In the genomic region with DNA sequence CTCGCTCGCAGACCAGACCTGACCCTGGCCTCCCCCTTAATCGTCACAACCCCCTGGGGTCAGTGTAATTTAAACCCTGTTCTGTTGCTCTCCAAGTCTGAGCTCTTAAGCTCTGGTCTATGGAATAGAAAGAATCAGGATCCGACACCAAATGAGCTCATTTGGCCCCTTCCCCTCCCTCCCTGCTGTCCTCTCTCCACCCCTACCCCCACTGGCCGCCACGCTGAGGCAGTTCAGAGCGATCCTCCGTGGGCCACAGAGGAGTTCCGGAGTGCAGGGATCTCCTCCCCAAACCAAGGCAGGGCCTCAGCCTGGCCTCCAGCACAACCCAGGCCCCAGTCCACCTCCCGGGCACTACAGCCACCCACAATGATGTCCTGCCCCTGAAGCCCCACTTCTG, we compare ENCODE assay signal across 16 cellular contexts. TPM values are rescaled to one million over a fixed set of nuclear protein-coding genes. Genes with fewer than 3 reads are reported as not detected.
DNase-seq lines count a peak whose midpoint lies in the region; ATAC-seq and TF ChIP-seq lines count a peak whose summit lies in the region.
"Had no signal": no experiment of that assay in that cellular context is flagged by ENCODE, and none has a peak within 500 bp of the region (broad histone marks: within the 10 kb centered on the region; RNA-seq: fewer than 3 reads in every experiment).

No MANE protein-coding gene starts in this region.

- H3K9me3 Mint-ChIP-seq in CD4-positive, CD25-positive, alpha-beta regulatory T cell: no peaks in the 10 kb centered on the region
- H3K9me3 Mint-ChIP-seq in neural crest cell: no peaks in the 10 kb centered on the region
- H3K9me3 Mint-ChIP-seq: naive B cell had no signal

- TF ChIP-seq CTCF in neural crest cell (conservative IDR thresholded peaks at IDR 0.05): no peak
- TF ChIP-seq CTCF in MM.1S (IDR thresholded peaks at IDR 0.05; ENCODE audit: low read length): no peak

- peaks cover 3% of the 10 kb centered on the region for H3K79me2 ChIP-seq in MM.1S (ENCODE audit: low read length)

- ATAC-seq in CD4-positive, CD25-positive, alpha-beta regulatory T cell (ENCODE audit: low read depth in 2 of 2): no peak
- no peak for ATAC-seq in HG03521 (IDR thresholded peaks at IDR 0.05; ENCODE audit: unreplicated experiment)

- no peaks in the 10 kb centered on the region for H3K9me3 ChIP-seq in CD4-positive, CD25-positive, alpha-beta regulatory T cell (ENCODE audit: control insufficient read depth in 2 of 2, low read length in 2 of 2)
- H3K9me3 ChIP-seq in MM.1S (replicated peaks; ENCODE audit: insufficient read depth, low read length): no peaks in the 10 kb centered on the region
- H3K9me3 ChIP-seq: colonic mucosa, HAP-1, testis had no signal

- H3K27me3 ChIP-seq in CD4-positive, CD25-positive, alpha-beta regulatory T cell (ENCODE audit: control insufficient read depth, insufficient read depth, low read length): no peaks in the 10 kb centered on the region
- H3K27me3 ChIP-seq in H7 (ENCODE audit: control insufficient read depth, insufficient read depth, low read length) (no peaks in the 10 kb centered on the region; the same call in 1 of the 2 replicates), MM.1S (replicated peaks; ENCODE audit: insufficient read depth, low read length) (no peaks in the 10 kb centered on the region)
- H3K27me3 ChIP-seq: colonic mucosa, testis had no signal

- H3K36me3 ChIP-seq in CD4-positive, CD25-positive, alpha-beta regulatory T cell (ENCODE audit: control insufficient read depth, insufficient read depth, low read length): no peaks in the 10 kb centered on the region
- H3K36me3 ChIP-seq in H7 (replicated peaks; ENCODE audit: control insufficient read depth, insufficient read depth, low read length) (no peaks in the 10 kb centered on the region), MM.1S (replicated peaks; ENCODE audit: insufficient read depth, low read length) (no peaks in the 10 kb centered on the region)
- H3K36me3 ChIP-seq: colonic mucosa, HAP-1 had no signal

- H3K4me3 ChIP-seq in CD4-positive, CD25-positive, alpha-beta regulatory T cell (ENCODE audit: low read depth, low read length): no peak overlapping the region
- H3K4me3 ChIP-seq in H7 (ENCODE audit: insufficient read depth, low read depth, low read length): no peak overlapping the region
- H3K4me3 ChIP-seq in MM.1S (ENCODE audit: low read length): no peak overlapping the region
- H3K4me3 ChIP-seq: colonic mucosa, HAP-1, testis had no signal

- H3K27ac Mint-ChIP-seq in CD4-positive, CD25-positive, alpha-beta regulatory T cell: peak overlapping the region; percentile 90 to 96 (median 94)
- no peak overlapping the region for H3K27ac Mint-ChIP-seq in neural crest cell (ENCODE audit: unreplicated experiment)

- H3K9ac ChIP-seq in MM.1S (ENCODE audit: low read length): no peak overlapping the region

- peak overlapping the region in 3 of 4 donors; percentile 72 to 93 (median 78) for H3K4me3 Mint-ChIP-seq in CD4-positive, CD25-positive, alpha-beta regulatory T cell
- peak overlapping the region; percentile 49 for H3K4me3 Mint-ChIP-seq in neural crest cell

- H2AFZ ChIP-seq in MM.1S (ENCODE audit: low read length): no peak overlapping the region

- H3K36me3 Mint-ChIP-seq in CD4-positive, CD25-positive, alpha-beta regulatory T cell: peaks cover 6% of the 10 kb centered on the region
- no peaks in the 10 kb centered on the region for H3K36me3 Mint-ChIP-seq in neural crest cell (ENCODE audit: low read depth)

- no peaks in the 10 kb centered on the region for H3K27me3 Mint-ChIP-seq in CD4-positive, CD25-positive, alpha-beta regulatory T cell
- H3K27me3 Mint-ChIP-seq in neural crest cell (ENCODE audit: low read depth): peaks cover 7% of the 10 kb centered on the region

- no peaks in the 10 kb centered on the region for H3K9me2 ChIP-seq in MM.1S (replicated peaks; ENCODE audit: insufficient read depth, low read length)

- H3F3A ChIP-seq in MM.1S (ENCODE audit: insufficient read depth, low read length): no peaks in the 10 kb centered on the region

- peaks cover 90% of the 10 kb centered on the region for H3K4me1 ChIP-seq in CD4-positive, CD25-positive, alpha-beta regulatory T cell (ENCODE audit: control insufficient read depth, insufficient read depth, low read length, poor library complexity, severe bottlenecking)
- H3K4me1 ChIP-seq in MM.1S (ENCODE audit: low read length): no peaks in the 10 kb centered on the region

- peaks cover 14 to 84% (median 48%) of the 10 kb centered on the region in 4 donors for H3K4me1 Mint-ChIP-seq in CD4-positive, CD25-positive, alpha-beta regulatory T cell
- peaks cover 8% of the 10 kb centered on the region for H3K4me1 Mint-ChIP-seq in neural crest cell

- DNase-seq in CD4-positive, CD25-positive, alpha-beta regulatory T cell: no peak
- DNase-seq in H7 (peak; percentile 79), neural crest cell (ENCODE audit: low read depth, low spot score) (no peak), MM.1S (no peak), SK-N-DZ (ENCODE audit: low spot score) (no peak), SKM-1 (lab: John Stamatoyannopoulos, UW; ENCODE audit: unreplicated experiment) (no peak)
- DNase-seq: activated T-cell treated with anti-CD3 and anti-CD28 coated beads, Interleukin-2, amount 50 U/mL, for 1 hour; colonic mucosa; foreskin melanocyte; naive B cell; NCI-H345; SHP77; testis had no signal

- H3K27ac ChIP-seq in CD4-positive, CD25-positive, alpha-beta regulatory T cell (ENCODE audit: insufficient read depth, low read length, poor library complexity, severe bottlenecking): peak overlapping the region; percentile 73
- peak overlapping the region; percentile 42 for H3K27ac ChIP-seq in angular gyrus (ENCODE audit: low read depth, low read length)
- no peak overlapping the region for H3K27ac ChIP-seq in MM.1S (ENCODE audit: low read length)
- H3K27ac ChIP-seq: colonic mucosa, testis had no signal

- no peak overlapping the region for H3K4me2 ChIP-seq in MM.1S (ENCODE audit: low read depth, low read length)

- no peaks in the 10 kb centered on the region; the same call in 1 of the 2 replicates for H4K20me1 ChIP-seq in MM.1S (ENCODE audit: insufficient read depth, low read length)

RNA-seq across cellular contexts. Expression of gene DNMT3A, which starts 5.3 kb away (rescaled TPM):
- total RNA-seq in CD4-positive, CD25-positive, alpha-beta regulatory T cell: 81.0 TPM
- 10 to 100 TPM in 3 of 4 donors, 1 to 10 TPM in 1; 8.1 to 14.4 (median 11.9) TPM for polyA plus RNA-seq in CD4-positive, CD25-positive, alpha-beta regulatory T cell
- 48.6 and 63.1 TPM in 2 replicates for total RNA-seq in H7 (2014; rRNA removed; shearing (Covaris generic))
- total RNA-seq in neural crest cell: 113 and 114 TPM in 2 replicates
- polyA plus RNA-seq in SK-N-DZ (2014; cell fraction: cytosol; rRNA removed): 14.4 and 17.3 TPM in 2 replicates
- 33.4 and 46.5 TPM in 2 replicates for polyA plus RNA-seq in SK-N-DZ (2014; cell fraction: nucleus; rRNA removed)
